Comparison of ENCODE assay signal across 1 cellular context in the genomic region with DNA sequence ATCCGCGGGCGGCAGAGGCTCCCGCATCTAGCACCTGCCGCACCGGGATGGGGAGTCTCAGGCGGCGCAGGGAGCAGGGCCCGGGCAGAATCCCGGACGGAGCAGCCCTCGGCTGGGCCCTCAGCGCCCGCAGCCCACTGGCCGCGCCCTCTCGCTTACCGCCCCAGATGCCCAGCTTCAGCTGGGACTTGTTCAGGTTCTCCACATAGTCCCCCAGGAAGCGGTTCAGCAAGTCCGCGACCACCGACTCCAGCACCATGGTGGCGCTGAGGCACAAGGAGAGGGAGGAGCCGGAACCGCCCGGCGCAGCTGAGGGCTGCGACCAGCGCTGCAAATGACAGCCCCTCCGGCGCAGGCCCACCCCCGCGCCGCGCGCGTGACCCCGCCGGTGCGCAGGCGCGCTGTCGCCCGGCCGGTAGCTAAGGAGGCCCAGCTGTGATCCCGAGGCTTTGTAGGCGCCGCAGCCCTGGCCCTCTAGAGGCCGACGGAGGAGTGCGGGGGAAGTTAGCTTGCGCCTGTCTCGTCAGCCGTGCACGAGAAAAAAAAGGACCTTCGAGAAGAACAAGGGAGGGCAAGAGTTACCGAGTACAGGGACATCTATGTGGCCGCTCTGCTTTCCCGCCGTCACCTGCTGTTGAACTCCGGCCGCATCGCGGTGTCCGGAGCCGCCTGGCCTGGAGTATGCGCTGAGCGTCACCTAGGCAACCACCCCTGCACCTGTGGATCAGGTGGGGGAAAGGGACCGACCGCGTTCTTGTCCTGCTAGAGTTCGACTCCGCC.
TF ChIP-seq lines count a peak whose summit lies in the region.

A gene with protein sequence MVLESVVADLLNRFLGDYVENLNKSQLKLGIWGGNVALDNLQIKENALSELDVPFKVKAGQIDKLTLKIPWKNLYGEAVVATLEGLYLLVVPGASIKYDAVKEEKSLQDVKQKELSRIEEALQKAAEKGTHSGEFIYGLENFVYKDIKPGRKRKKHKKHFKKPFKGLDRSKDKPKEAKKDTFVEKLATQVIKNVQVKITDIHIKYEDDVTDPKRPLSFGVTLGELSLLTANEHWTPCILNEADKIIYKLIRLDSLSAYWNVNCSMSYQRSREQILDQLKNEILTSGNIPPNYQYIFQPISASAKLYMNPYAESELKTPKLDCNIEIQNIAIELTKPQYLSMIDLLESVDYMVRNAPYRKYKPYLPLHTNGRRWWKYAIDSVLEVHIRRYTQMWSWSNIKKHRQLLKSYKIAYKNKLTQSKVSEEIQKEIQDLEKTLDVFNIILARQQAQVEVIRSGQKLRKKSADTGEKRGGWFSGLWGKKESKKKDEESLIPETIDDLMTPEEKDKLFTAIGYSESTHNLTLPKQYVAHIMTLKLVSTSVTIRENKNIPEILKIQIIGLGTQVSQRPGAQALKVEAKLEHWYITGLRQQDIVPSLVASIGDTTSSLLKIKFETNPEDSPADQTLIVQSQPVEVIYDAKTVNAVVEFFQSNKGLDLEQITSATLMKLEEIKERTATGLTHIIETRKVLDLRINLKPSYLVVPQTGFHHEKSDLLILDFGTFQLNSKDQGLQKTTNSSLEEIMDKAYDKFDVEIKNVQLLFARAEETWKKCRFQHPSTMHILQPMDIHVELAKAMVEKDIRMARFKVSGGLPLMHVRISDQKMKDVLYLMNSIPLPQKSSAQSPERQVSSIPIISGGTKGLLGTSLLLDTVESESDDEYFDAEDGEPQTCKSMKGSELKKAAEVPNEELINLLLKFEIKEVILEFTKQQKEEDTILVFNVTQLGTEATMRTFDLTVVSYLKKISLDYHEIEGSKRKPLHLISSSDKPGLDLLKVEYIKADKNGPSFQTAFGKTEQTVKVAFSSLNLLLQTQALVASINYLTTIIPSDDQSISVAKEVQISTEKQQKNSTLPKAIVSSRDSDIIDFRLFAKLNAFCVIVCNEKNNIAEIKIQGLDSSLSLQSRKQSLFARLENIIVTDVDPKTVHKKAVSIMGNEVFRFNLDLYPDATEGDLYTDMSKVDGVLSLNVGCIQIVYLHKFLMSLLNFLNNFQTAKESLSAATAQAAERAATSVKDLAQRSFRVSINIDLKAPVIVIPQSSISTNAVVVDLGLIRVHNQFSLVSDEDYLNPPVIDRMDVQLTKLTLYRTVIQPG (N-terminal part only) (minus strand): TSS at position 332 of the 780 bp plus-strand sequence. CDS start 73 bp downstream, at position 259.

TF ChIP-seq in HepG2, 621 proteins besides CTCF, POLR2A, EP300 and RAD21 (continued from another document and continues in another):
- TF ChIP-seq, protein P1, sequence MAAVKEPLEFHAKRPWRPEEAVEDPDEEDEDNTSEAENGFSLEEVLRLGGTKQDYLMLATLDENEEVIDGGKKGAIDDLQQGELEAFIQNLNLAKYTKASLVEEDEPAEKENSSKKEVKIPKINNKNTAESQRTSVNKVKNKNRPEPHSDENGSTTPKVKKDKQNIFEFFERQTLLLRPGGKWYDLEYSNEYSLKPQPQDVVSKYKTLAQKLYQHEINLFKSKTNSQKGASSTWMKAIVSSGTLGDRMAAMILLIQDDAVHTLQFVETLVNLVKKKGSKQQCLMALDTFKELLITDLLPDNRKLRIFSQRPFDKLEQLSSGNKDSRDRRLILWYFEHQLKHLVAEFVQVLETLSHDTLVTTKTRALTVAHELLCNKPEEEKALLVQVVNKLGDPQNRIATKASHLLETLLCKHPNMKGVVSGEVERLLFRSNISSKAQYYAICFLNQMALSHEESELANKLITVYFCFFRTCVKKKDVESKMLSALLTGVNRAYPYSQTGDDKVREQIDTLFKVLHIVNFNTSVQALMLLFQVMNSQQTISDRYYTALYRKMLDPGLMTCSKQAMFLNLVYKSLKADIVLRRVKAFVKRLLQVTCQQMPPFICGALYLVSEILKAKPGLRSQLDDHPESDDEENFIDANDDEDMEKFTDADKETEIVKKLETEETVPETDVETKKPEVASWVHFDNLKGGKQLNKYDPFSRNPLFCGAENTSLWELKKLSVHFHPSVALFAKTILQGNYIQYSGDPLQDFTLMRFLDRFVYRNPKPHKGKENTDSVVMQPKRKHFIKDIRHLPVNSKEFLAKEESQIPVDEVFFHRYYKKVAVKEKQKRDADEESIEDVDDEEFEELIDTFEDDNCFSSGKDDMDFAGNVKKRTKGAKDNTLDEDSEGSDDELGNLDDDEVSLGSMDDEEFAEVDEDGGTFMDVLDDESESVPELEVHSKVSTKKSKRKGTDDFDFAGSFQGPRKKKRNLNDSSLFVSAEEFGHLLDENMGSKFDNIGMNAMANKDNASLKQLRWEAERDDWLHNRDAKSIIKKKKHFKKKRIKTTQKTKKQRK (IDR thresholded peaks at IDR 0.05; ENCODE audit: low read length) = no peak
- no peak for TF ChIP-seq ZBTB37 (CRISPR knock-in tag; IDR thresholded peaks at IDR 0.05)
- TF ChIP-seq SIX1 (CRISPR knock-in tag; IDR thresholded peaks at IDR 0.05; ENCODE audit: borderline replicate concordance) = peak; percentile 39; the same call in 1 of the 2 replicates
- no peak for TF ChIP-seq ZNF282 (IDR thresholded peaks at IDR 0.05; ENCODE audit: partially characterized antibody)
- TF ChIP-seq HNRNPH1 (optimal IDR thresholded peaks at IDR 0.05; ENCODE audit: low read depth, low read length) = no peak
- TF ChIP-seq GZF1 (CRISPR knock-in tag; IDR thresholded peaks at IDR 0.05) = no peak
- no peak for TF ChIP-seq HNF1A (IDR thresholded peaks at IDR 0.05; ENCODE audit: low read depth)
- TF ChIP-seq HNF1A (CRISPR knock-in tag; IDR thresholded peaks at IDR 0.05; ENCODE audit: borderline replicate concordance) = peak; percentile 50; the same call in 1 of the 2 replicates
- no peak for TF ChIP-seq ZNF17 (CRISPR knock-in tag; IDR thresholded peaks at IDR 0.05)
- no peak; the same call in 1 of the 2 replicates for TF ChIP-seq ZNF547 (CRISPR knock-in tag; IDR thresholded peaks at IDR 0.05)
- TF ChIP-seq HNRNPL (IDR thresholded peaks at IDR 0.05; ENCODE audit: low read depth, low read length) = 0 out of 2 replicates have a peak, but pooled peaks have one; percentile 13
- TF ChIP-seq, protein P2, sequence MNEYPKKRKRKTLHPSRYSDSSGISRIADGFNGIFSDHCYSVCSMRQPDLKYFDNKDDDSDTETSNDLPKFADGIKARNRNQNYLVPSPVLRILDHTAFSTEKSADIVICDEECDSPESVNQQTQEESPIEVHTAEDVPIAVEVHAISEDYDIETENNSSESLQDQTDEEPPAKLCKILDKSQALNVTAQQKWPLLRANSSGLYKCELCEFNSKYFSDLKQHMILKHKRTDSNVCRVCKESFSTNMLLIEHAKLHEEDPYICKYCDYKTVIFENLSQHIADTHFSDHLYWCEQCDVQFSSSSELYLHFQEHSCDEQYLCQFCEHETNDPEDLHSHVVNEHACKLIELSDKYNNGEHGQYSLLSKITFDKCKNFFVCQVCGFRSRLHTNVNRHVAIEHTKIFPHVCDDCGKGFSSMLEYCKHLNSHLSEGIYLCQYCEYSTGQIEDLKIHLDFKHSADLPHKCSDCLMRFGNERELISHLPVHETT (CRISPR knock-in tag; conservative IDR thresholded peaks at IDR 0.05) = no peak; the same call in 1 of the 2 replicates
- TF ChIP-seq ZNF567 (CRISPR knock-in tag; IDR thresholded peaks at IDR 0.05; ENCODE audit: borderline replicate concordance) = no peak
- peak; percentile 68; the same call in 1 of the 2 replicates for TF ChIP-seq ZBTB20 (CRISPR knock-in tag; IDR thresholded peaks at IDR 0.05; ENCODE audit: borderline replicate concordance, low read depth)
- TF ChIP-seq RAD51 (IDR thresholded peaks at IDR 0.05; ENCODE audit: borderline replicate concordance) = no peak
- TF ChIP-seq ZNF788 (CRISPR knock-in tag; IDR thresholded peaks at IDR 0.05; ENCODE audit: borderline replicate concordance) = peak; percentile 74; the same call in 1 of the 2 replicates
- TF ChIP-seq ZNF512B (CRISPR knock-in tag; IDR thresholded peaks at IDR 0.05; ENCODE audit: borderline replicate concordance) = no peak; the same call in 1 of the 2 replicates
- TF ChIP-seq NFRKB (IDR thresholded peaks at IDR 0.05) = no peak
- 0 out of 2 replicates have a peak, but pooled peaks have one; percentile 32 for TF ChIP-seq DR1 (CRISPR knock-in tag; IDR thresholded peaks at IDR 0.05)
- TF ChIP-seq, protein P3, sequence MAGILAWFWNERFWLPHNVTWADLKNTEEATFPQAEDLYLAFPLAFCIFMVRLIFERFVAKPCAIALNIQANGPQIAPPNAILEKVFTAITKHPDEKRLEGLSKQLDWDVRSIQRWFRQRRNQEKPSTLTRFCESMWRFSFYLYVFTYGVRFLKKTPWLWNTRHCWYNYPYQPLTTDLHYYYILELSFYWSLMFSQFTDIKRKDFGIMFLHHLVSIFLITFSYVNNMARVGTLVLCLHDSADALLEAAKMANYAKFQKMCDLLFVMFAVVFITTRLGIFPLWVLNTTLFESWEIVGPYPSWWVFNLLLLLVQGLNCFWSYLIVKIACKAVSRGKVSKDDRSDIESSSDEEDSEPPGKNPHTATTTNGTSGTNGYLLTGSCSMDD (CRISPR knock-in tag; IDR thresholded peaks at IDR 0.05) = no peak
- no peak for TF ChIP-seq ZFP1 (CRISPR knock-in tag; IDR thresholded peaks at IDR 0.05)
- TF ChIP-seq ATAD3A (CRISPR knock-in tag; IDR thresholded peaks at IDR 0.05) = no peak
- no peak for TF ChIP-seq SMARCE1 (IDR thresholded peaks at IDR 0.05; ENCODE audit: borderline replicate concordance)
- no peak for TF ChIP-seq KDM1A (CRISPR knock-in tag; IDR thresholded peaks at IDR 0.05)
- peak; percentile 53; the same call in 1 of the 2 replicates for TF ChIP-seq ZNF556 (CRISPR knock-in tag; IDR thresholded peaks at IDR 0.05; ENCODE audit: borderline replicate concordance)
- TF ChIP-seq NFKB2 (CRISPR knock-in tag; IDR thresholded peaks at IDR 0.05; ENCODE audit: borderline replicate concordance) = peak; percentile 81; the same call in 1 of the 2 replicates
- no peak for TF ChIP-seq SRSF9 (IDR thresholded peaks at IDR 0.05; ENCODE audit: borderline replicate concordance, insufficient read depth, low read depth, low read length, poor library complexity, severe bottlenecking)
